8 cellular contexts compared by ENCODE assay signal in genomic region chr6:122730775-122731386, GRCh38. TPM values are rescaled to one million over a fixed set of nuclear protein-coding genes. Genes with fewer than 3 reads are reported as not detected.
DNase-seq lines count a peak whose midpoint lies in the region; ATAC-seq, FAIRE-seq and TF ChIP-seq lines count a peak whose summit lies in the region.

No MANE protein-coding gene starts in this region.

- H3K4me1 ChIP-seq in BE2C: no peaks in the 10 kb centered on the region
- H3K4me1 ChIP-seq in OCI-LY3 (ENCODE audit: low read length): peaks cover 6% of the 10 kb centered on the region
- peaks cover 18% of the 10 kb centered on the region for H3K4me1 ChIP-seq in neural progenitor cell

- H3K36me3 Mint-ChIP-seq in neural progenitor cell: no peaks in the 10 kb centered on the region
- H3K36me3 Mint-ChIP-seq in activated T-helper 2 cell treated with anti-CD3 and anti-CD28 coated beads, Interferon-gamma antibody, Interleukin-2, Interleukin-4, amounts not matched to agents 10 μg/mL and 5 μg/mL and 100 μg/mL, durations not matched to agents 14 hours and 24 hours and 36 hours (ENCODE audit: low read depth): no peaks in the 10 kb centered on the region

- no peak overlapping the region for H3K9ac ChIP-seq in OCI-LY3 (ENCODE audit: low read length)
- no peak overlapping the region for H3K9ac ChIP-seq in neural progenitor cell

- H3K27me3 Mint-ChIP-seq in neural progenitor cell (ENCODE audit: insufficient read depth, low read depth): peaks cover 7% of the 10 kb centered on the region
- H3K27me3 Mint-ChIP-seq in activated T-helper 2 cell treated with anti-CD3 and anti-CD28 coated beads, Interferon-gamma antibody, Interleukin-2, Interleukin-4, amounts not matched to agents 10 μg/mL and 5 μg/mL and 100 μg/mL, durations not matched to agents 14 hours and 24 hours and 36 hours (ENCODE audit: low read depth): peaks cover 6% of the 10 kb centered on the region

- no peaks in the 10 kb centered on the region for H3K36me3 ChIP-seq in BE2C
- H3K36me3 ChIP-seq in OCI-LY3 (replicated peaks; ENCODE audit: low read depth, low read length): no peaks in the 10 kb centered on the region
- H3K36me3 ChIP-seq in neural progenitor cell: no peaks in the 10 kb centered on the region

- no peak overlapping the region for H3K4me3 Mint-ChIP-seq in neural progenitor cell
- no peak overlapping the region for H3K4me3 Mint-ChIP-seq in activated T-helper 2 cell treated with anti-CD3 and anti-CD28 coated beads, Interferon-gamma antibody, Interleukin-2, Interleukin-4, amounts not matched to agents 10 μg/mL and 5 μg/mL and 100 μg/mL, durations not matched to agents 14 hours and 24 hours and 36 hours (ENCODE audit: low read depth)

- peak; percentile 69 for FAIRE-seq in endometrium (lab: Jason Lieb, UNC)

- H3F3A ChIP-seq in neural progenitor cell (ENCODE audit: low read depth): peaks cover 19% of the 10 kb centered on the region

- no peak overlapping the region for H3K4me3 ChIP-seq in BE2C (ENCODE audit: low read depth, low read length)
- no peak overlapping the region for H3K4me3 ChIP-seq in OCI-LY3 (ENCODE audit: low read length)
- H3K4me3 ChIP-seq in neural progenitor cell: no peak overlapping the region

- intact Hi-C loops in activated T-helper 2 cell treated with anti-CD3 and anti-CD28 coated beads, Interferon-gamma antibody, Interleukin-2, Interleukin-4, amounts not matched to agents 10 μg/mL and 5 μg/mL and 100 μg/mL, durations not matched to agents 14 hours and 24 hours and 36 hours (cut with micrococcal nuclease): loop anchor here (1.0 to 2.0 kb wide), 2 partner anchors 108 to 586 kb away; no protein-coding TSS in a partner anchor

- in situ Hi-C loops in GM13976 (cut with MboI; ENCODE audit: low sequenced_read_pairs, unreplicated experiment): loop anchor here (25.0 kb wide), 1 partner anchor 581 kb away; no protein-coding TSS in a partner anchor

- H3K9me3 Mint-ChIP-seq in neural progenitor cell: no peaks in the 10 kb centered on the region
- no peaks in the 10 kb centered on the region for H3K9me3 Mint-ChIP-seq in activated T-helper 2 cell treated with anti-CD3 and anti-CD28 coated beads, Interferon-gamma antibody, Interleukin-2, Interleukin-4, amounts not matched to agents 10 μg/mL and 5 μg/mL and 100 μg/mL, durations not matched to agents 14 hours and 24 hours and 36 hours

- ATAC-seq in HG03378 (IDR thresholded peaks at IDR 0.05; ENCODE audit: unreplicated experiment): peak; percentile 48

- H3K4me2 ChIP-seq in OCI-LY3 (ENCODE audit: low read length) (no peak overlapping the region), neural progenitor cell (no peak overlapping the region)

- H4K20me1 ChIP-seq in OCI-LY3 (ENCODE audit: insufficient read depth, low read length): no peaks in the 10 kb centered on the region
- H4K20me1 ChIP-seq in neural progenitor cell (ENCODE audit: low read depth): no peaks in the 10 kb centered on the region

- H3K4me1 Mint-ChIP-seq in neural progenitor cell: peaks cover 16% of the 10 kb centered on the region
- no peaks in the 10 kb centered on the region for H3K4me1 Mint-ChIP-seq in activated T-helper 2 cell treated with anti-CD3 and anti-CD28 coated beads, Interferon-gamma antibody, Interleukin-2, Interleukin-4, amounts not matched to agents 10 μg/mL and 5 μg/mL and 100 μg/mL, durations not matched to agents 14 hours and 24 hours and 36 hours (ENCODE audit: low read depth)

- TF ChIP-seq CTCF in BE2C (IDR thresholded peaks at IDR 0.05; ENCODE audit: low read depth, low read length): peak; percentile 79
- peak; percentile 36 for TF ChIP-seq CTCF in GM13976 (IDR thresholded peaks at IDR 0.05; ENCODE audit: borderline replicate concordance, control extremely low read depth, extremely low read depth, insufficient read depth, missing control alignments)
- TF ChIP-seq CTCF in OCI-LY3 (IDR thresholded peaks at IDR 0.05; ENCODE audit: low read depth, low read length): peak; percentile 60
- peak; percentile 87 for TF ChIP-seq CTCF in neural progenitor cell (IDR thresholded peaks at IDR 0.05)

- no peak overlapping the region for H3K27ac ChIP-seq in OCI-LY3 (ENCODE audit: low read length)
- H3K27ac ChIP-seq in neural progenitor cell: no peak overlapping the region

- H3K9me3 ChIP-seq in BE2C (no peaks in the 10 kb centered on the region), OCI-LY3 (ENCODE audit: insufficient read depth, low read length) (no peaks in the 10 kb centered on the region), neural progenitor cell (ENCODE audit: low read depth) (no peaks in the 10 kb centered on the region)

- H3K79me2 ChIP-seq in OCI-LY3 (ENCODE audit: low read length) (no peaks in the 10 kb centered on the region), neural progenitor cell (ENCODE audit: low read depth) (no peaks in the 10 kb centered on the region)

- no peak for DNase-seq in BE2C
- DNase-seq in GM13976 (ENCODE audit: low spot score): no peak
- DNase-seq in neural progenitor cell (ENCODE audit: low spot score): peak; percentile 55
- no peak for DNase-seq in activated T-helper 2 cell treated with anti-CD3 and anti-CD28 coated beads, Interferon-gamma antibody, Interleukin-2, Interleukin-4, amounts not matched to agents 10 μg/mL and 5 μg/mL and 100 μg/mL, durations not matched to agents 14 hours and 24 hours and 36 hours (ENCODE audit: low spot score)
- DNase-seq in GF-D8 (lab: John Stamatoyannopoulos, UW): no peak

- no peak overlapping the region for H3K27ac Mint-ChIP-seq in neural progenitor cell
- H3K27ac Mint-ChIP-seq in activated T-helper 2 cell treated with anti-CD3 and anti-CD28 coated beads, Interferon-gamma antibody, Interleukin-2, Interleukin-4, amounts not matched to agents 10 μg/mL and 5 μg/mL and 100 μg/mL, durations not matched to agents 14 hours and 24 hours and 36 hours: no peak overlapping the region

- H2AFZ ChIP-seq in OCI-LY3 (ENCODE audit: low read depth, low read length) (no peak overlapping the region), neural progenitor cell (replicated peaks) (no peak overlapping the region)

- H3K27me3 ChIP-seq in BE2C (peaks cover 11% of the 10 kb centered on the region), OCI-LY3 (ENCODE audit: low read depth, low read length) (no peaks in the 10 kb centered on the region; the same call in 1 of the 2 replicates), neural progenitor cell (no peaks in the 10 kb centered on the region)

RNA-seq across cellular contexts. Expression of gene FABP7, which starts 48.6 kb away (rescaled TPM):
- polyA plus RNA-seq in BE2C (2012; ENCODE audit: insufficient read depth, insufficient read length, low read depth): not detected
- 37.3 and 58.2 TPM in 2 replicates for total RNA-seq in neural progenitor cell (ENCODE audit: low replicate concordance)
- not detected in 2 replicates for total RNA-seq in activated T-helper 2 cell treated with anti-CD3 and anti-CD28 coated beads, Interferon-gamma antibody, Interleukin-2, Interleukin-4, amounts not matched to agents 10 μg/mL and 5 μg/mL and 100 μg/mL, durations not matched to agents 14 hours and 24 hours and 36 hours

RNA-seq across cellular contexts. Expression of gene SMPDL3A, which starts 58.2 kb away (rescaled TPM):
- polyA plus RNA-seq in BE2C (2012; ENCODE audit: insufficient read depth, insufficient read length, low read depth): 1.8 TPM
- 1.2 and 2.0 TPM in 2 replicates for total RNA-seq in neural progenitor cell (ENCODE audit: low replicate concordance)
- total RNA-seq in activated T-helper 2 cell treated with anti-CD3 and anti-CD28 coated beads, Interferon-gamma antibody, Interleukin-2, Interleukin-4, amounts not matched to agents 10 μg/mL and 5 μg/mL and 100 μg/mL, durations not matched to agents 14 hours and 24 hours and 36 hours: 1.3 and 1.6 TPM in 2 replicates

Comparison
In these comparisons a context has a peak if more than half of its experiments do, and no peak if none do; other contexts are left out.
1. CTCF ChIP-seq: peak in every context shown above with its lines; median percentile 87 in neural progenitor cell; 79 in BE2C; 60 in OCI-LY3; 36 in GM13976.
2. RNA of gene FABP7, which starts 48.6 kb away (total RNA-seq): 37.3 to 58.2 TPM in neural progenitor cell; not detected in activated T-helper 2 cell treated with anti-CD3 and anti-CD28 coated beads, Interferon-gamma antibody, Interleukin-2, Interleukin-4, amounts not matched to agents 10 μg/mL and 5 μg/mL and 100 μg/mL, durations not matched to agents 14 hours and 24 hours and 36 hours; every median in the first group is over 10 times any median in the second.